Comparison of ENCODE assay signal across 1 cellular context in the genomic region with DNA sequence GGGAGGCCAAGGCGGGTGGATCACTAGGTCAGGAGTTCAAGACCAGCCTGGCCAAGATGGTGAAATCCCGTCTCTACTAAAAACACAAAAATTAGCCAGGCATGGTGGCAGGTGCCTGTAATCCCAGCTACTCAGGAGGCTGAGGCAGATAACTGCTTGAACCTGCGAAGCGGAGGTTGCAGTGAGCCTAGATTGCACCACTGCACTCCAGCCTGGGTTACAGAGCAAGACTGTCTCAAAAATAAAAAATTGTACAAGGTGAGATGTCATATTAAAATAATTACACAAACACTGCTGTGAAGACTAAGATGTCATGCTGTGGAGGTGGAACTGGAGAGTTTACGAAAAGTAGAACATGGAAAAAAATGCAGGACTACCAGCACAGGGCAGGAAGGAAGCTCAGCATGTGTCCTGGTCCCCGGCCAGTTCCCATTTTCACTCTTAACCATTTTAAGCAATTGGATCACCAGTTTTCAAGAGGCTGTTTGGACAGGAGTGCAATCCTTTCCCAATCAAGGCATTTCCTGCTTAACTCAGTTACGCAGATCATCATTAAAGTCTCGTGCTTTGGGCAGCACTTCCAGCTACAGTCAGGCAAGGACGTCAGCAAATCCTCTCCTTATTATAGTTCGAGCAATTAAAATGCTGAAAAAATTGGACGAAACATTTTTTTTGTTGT.
TF ChIP-seq lines count a peak whose summit lies in the region.

No MANE protein-coding gene starts in this region.

TF ChIP-seq in PFSK-1, 5 proteins besides CTCF, POLR2A, EP300 and RAD21:
- TF ChIP-seq POLR2AphosphoS5 (IDR thresholded peaks at IDR 0.05; ENCODE audit: low read depth, low read length) (peak; percentile 46), SIN3A (IDR thresholded peaks at IDR 0.05; ENCODE audit: borderline replicate concordance, insufficient read depth, low read length) (0 out of 2 replicates have a peak, but pooled peaks have one; percentile 34), FOXP2 (optimal IDR thresholded peaks at IDR 0.05; ENCODE audit: borderline replicate concordance, extremely low read depth, extremely low read length, insufficient read depth) (peak; percentile 24)
